In genomic region chr2:21282515-21282898, GRCh38 we compare ENCODE assay signal across 15 cellular contexts.
DNase-seq lines count a peak whose midpoint lies in the region; ATAC-seq and TF ChIP-seq lines count a peak whose summit lies in the region.
"Had no signal": no experiment of that assay in that cellular context is flagged by ENCODE, and none has a peak within 500 bp of the region (broad histone marks: within the 10 kb centered on the region; RNA-seq: fewer than 3 reads in every experiment).

No MANE protein-coding gene starts in this region.

- TF ChIP-seq CTCF in neural cell (IDR thresholded peaks at IDR 0.05; ENCODE audit: poor library complexity, severe bottlenecking), result no peak

- H3K9me3 ChIP-seq in neural cell (ENCODE audit: low read length), result no peaks in the 10 kb centered on the region
- H3K9me3 ChIP-seq: MG63 had no signal

- H3K36me3 ChIP-seq in neural cell (ENCODE audit: insufficient read depth, low read length), result no peaks in the 10 kb centered on the region
- H3K36me3 ChIP-seq: MG63 had no signal

- peak overlapping the region; percentile 33 for H3K4me2 ChIP-seq in neural cell (ENCODE audit: low read length)

- no peak for TF ChIP-seq RAD21 in neural cell (conservative IDR thresholded peaks at IDR 0.05)

- TF ChIP-seq EP300 in neural cell (conservative IDR thresholded peaks at IDR 0.05; ENCODE audit: poor library complexity, severe bottlenecking), result no peak

- peak overlapping the region; percentile 47 for H2AFZ ChIP-seq in neural cell (ENCODE audit: low read depth, low read length)

- peak overlapping the region; percentile 70 for H3K9ac ChIP-seq in neural cell (ENCODE audit: low read length)

- H3K27ac ChIP-seq in neural cell (ENCODE audit: low read length), result peak overlapping the region; percentile 90

- DNase-seq in SKM-1 (lab: John Stamatoyannopoulos, UW; ENCODE audit: unreplicated experiment), result peak; percentile 5
- DNase-seq in NCI-H187 (lab: John Stamatoyannopoulos, UW), result no peak
- no peak for DNase-seq in DMS53 (lab: John Stamatoyannopoulos, UW)
- DNase-seq in DMS114 treated with DMSO at 0.1 percent for 48 hours (lab: John Stamatoyannopoulos, UW; ENCODE audit: unreplicated experiment), result no peak
- DNase-seq: AML-193, DMS79, MG63, NCI-H2029, NCI-H510A, RPMI8226 had no signal

- H3F3A ChIP-seq in neural cell (ENCODE audit: insufficient read depth, low read length, poor library complexity, severe bottlenecking), result no peaks in the 10 kb centered on the region

- H3K79me2 ChIP-seq in neural cell (replicated peaks; ENCODE audit: insufficient read depth, low read length), result no peaks in the 10 kb centered on the region

- H3K4me3 ChIP-seq in neural cell (ENCODE audit: low read length), result peak overlapping the region; percentile 34
- H3K4me3 ChIP-seq: GM12878, MG63 had no signal

- ATAC-seq in GM18519 (IDR thresholded peaks at IDR 0.05; ENCODE audit: low FRiP score, unreplicated experiment) (peak; percentile 40), HG03060 (IDR thresholded peaks at IDR 0.05; ENCODE audit: low read depth, unreplicated experiment) (peak; percentile 56)
- ATAC-seq: GM12878, HepG2 had no signal

- no peaks in the 10 kb centered on the region for H3K9me2 ChIP-seq in neural cell (ENCODE audit: insufficient read depth, low read length)

- H3K27me3 ChIP-seq in neural cell (ENCODE audit: insufficient read depth, low read depth, low read length), result no peaks in the 10 kb centered on the region
- H3K27me3 ChIP-seq: MG63 had no signal

- H4K20me1 ChIP-seq in neural cell (ENCODE audit: insufficient read depth), result no peaks in the 10 kb centered on the region

TF ChIP-seq in neural cell, 6 proteins besides CTCF, POLR2A, EP300 and RAD21:
- TF ChIP-seq EZH2 (IDR thresholded peaks at IDR 0.05; ENCODE audit: borderline replicate concordance, insufficient read depth, low read length, poor library complexity, severe bottlenecking), result no peak
- TF ChIP-seq MXI1 (conservative IDR thresholded peaks at IDR 0.05; ENCODE audit: poor library complexity, severe bottlenecking), result no peak
- TF ChIP-seq SMC3 (conservative IDR thresholded peaks at IDR 0.05; ENCODE audit: poor library complexity), result no peak
- TF ChIP-seq REST (IDR thresholded peaks at IDR 0.05; ENCODE audit: borderline replicate concordance), result no peak
- no peak for TF ChIP-seq TAF1 (IDR thresholded peaks at IDR 0.05; ENCODE audit: low read depth)
- no peak for TF ChIP-seq POLR2AphosphoS5 (IDR thresholded peaks at IDR 0.05)
